12 cellular contexts compared by ENCODE assay signal in the genomic region with DNA sequence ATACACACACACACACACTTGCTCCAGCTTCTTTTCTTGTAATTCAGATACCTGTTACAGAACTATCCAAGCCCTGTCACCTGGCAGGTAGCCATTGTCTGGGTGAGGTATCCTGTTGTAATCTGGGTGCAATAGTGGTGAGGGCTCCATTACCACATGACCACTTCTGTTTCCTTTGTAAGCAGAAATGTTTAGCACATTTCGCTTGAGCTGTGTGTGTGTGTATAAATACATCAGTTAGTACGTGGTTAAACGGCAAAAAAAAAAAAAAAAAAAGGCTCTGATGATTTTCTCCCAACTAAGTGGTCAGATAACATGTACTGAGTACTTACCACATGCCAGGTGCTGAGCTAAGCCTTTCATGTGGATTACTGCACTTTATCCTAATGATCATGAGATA.
DNase-seq lines count a peak whose midpoint lies in the region; ATAC-seq and TF ChIP-seq lines count a peak whose summit lies in the region.
"Had no signal": no experiment of that assay in that cellular context is flagged by ENCODE, and none has a peak within 500 bp of the region (broad histone marks: within the 10 kb centered on the region; RNA-seq: fewer than 3 reads in every experiment).

No MANE protein-coding gene starts in this region.

- H3K27me3 ChIP-seq in psoas muscle (ENCODE audit: insufficient read depth in 3 of 3, low read length in 2 of 3): no peaks in the 10 kb centered on the region
- H3K27me3 ChIP-seq: adrenal gland, gastrocnemius medialis had no signal

- H3K4me1 ChIP-seq in psoas muscle: no peaks in the 10 kb centered on the region
- H3K4me1 ChIP-seq: adrenal gland, gastrocnemius medialis had no signal

- ATAC-seq in GM18517 (IDR thresholded peaks at IDR 0.05; ENCODE audit: unreplicated experiment) (no peak), psoas muscle (no peak)
- ATAC-seq: gastrocnemius medialis had no signal

- no peaks in the 10 kb centered on the region for H3K27me3 Mint-ChIP-seq in activated naive CD4-positive, alpha-beta T cell treated with anti-CD3 and anti-CD28 coated beads, Interleukin-2, amount 50 U/mL, for 24 hours
- H3K27me3 Mint-ChIP-seq: B cell had no signal

- DNase-seq in activated T-cell treated with anti-CD3 and anti-CD28 coated beads for 1 hour (ENCODE audit: low read depth) (peak; percentile 22), NCI-H345 (lab: John Stamatoyannopoulos, UW) (peak; percentile 59), foreskin melanocyte (no peak), psoas muscle (no peak)
- DNase-seq in activated T-cell treated with anti-CD3 and anti-CD28 coated beads, Interleukin-2, amount 50 U/mL, for 48 hours: no peak
- DNase-seq in stimulated activated CD8-positive, alpha-beta memory T cell treated with anti-CD3 and anti-CD28 coated beads, Interleukin-15, amount 100 ng/mL, for 1 hour (ENCODE audit: low read depth): peak; percentile 37
- DNase-seq: gastrocnemius medialis, NCI-H526 had no signal

- no peak overlapping the region for H3K27ac ChIP-seq in psoas muscle
- H3K27ac ChIP-seq: adrenal gland, gastrocnemius medialis had no signal

- 65 to 73% (median 66%) methylated on average over 3 of the region's 3 CpGs for WGBS in psoas muscle, 3 donors

- H3K36me3 ChIP-seq in psoas muscle (ENCODE audit: insufficient read depth in 1 of 2, low read depth in 1 of 2): no peaks in the 10 kb centered on the region
- H3K36me3 ChIP-seq: adrenal gland, gastrocnemius medialis had no signal

- H3K36me3 Mint-ChIP-seq in activated naive CD4-positive, alpha-beta T cell treated with anti-CD3 and anti-CD28 coated beads, Interleukin-2, amount 50 U/mL, for 24 hours: no peaks in the 10 kb centered on the region

- peaks cover 74% of the 10 kb centered on the region for H3K4me1 Mint-ChIP-seq in activated naive CD4-positive, alpha-beta T cell treated with anti-CD3 and anti-CD28 coated beads, Interleukin-2, amount 50 U/mL, for 24 hours
- H3K4me1 Mint-ChIP-seq: B cell had no signal

- TF ChIP-seq CTCF in psoas muscle (IDR thresholded peaks at IDR 0.05): no peak

- intact Hi-C loops in psoas muscle (cut with DNase I): no loop called here

- H3K27ac Mint-ChIP-seq in activated naive CD4-positive, alpha-beta T cell treated with anti-CD3 and anti-CD28 coated beads, Interleukin-2, amount 50 U/mL, for 24 hours: peak overlapping the region; percentile 78
- H3K27ac Mint-ChIP-seq: B cell had no signal

- H3K4me3 Mint-ChIP-seq in activated naive CD4-positive, alpha-beta T cell treated with anti-CD3 and anti-CD28 coated beads, Interleukin-2, amount 50 U/mL, for 24 hours: peak overlapping the region; percentile 12
- H3K4me3 Mint-ChIP-seq: B cell had no signal

- H3K4me3 ChIP-seq in psoas muscle: no peak overlapping the region
- H3K4me3 ChIP-seq: adrenal gland, gastrocnemius medialis had no signal

- no peaks in the 10 kb centered on the region for H3K9me3 Mint-ChIP-seq in activated naive CD4-positive, alpha-beta T cell treated with anti-CD3 and anti-CD28 coated beads, Interleukin-2, amount 50 U/mL, for 24 hours

- H3K9me3 ChIP-seq in psoas muscle: peaks cover 5% of the 10 kb centered on the region
- H3K9me3 ChIP-seq: adrenal gland, gastrocnemius medialis had no signal

Comparison
In these comparisons a context has a peak if more than half of its experiments do, and no peak if none do; other contexts are left out.
1. DNase-seq: peak in activated T-cell treated with anti-CD3 and anti-CD28 coated beads for 1 hour (single experiment), NCI-H345 (single experiment) and stimulated activated CD8-positive, alpha-beta memory T cell treated with anti-CD3 and anti-CD28 coated beads, Interleukin-15, amount 100 ng/mL, for 1 hour (single experiment); none in activated T-cell treated with anti-CD3 and anti-CD28 coated beads, Interleukin-2, amount 50 U/mL, for 48 hours (0 of 2), foreskin melanocyte (single experiment) and psoas muscle (0 of 2).